17 cellular contexts compared by ENCODE assay signal in genomic region chr2:206614825-206615224, GRCh38. TPM values are rescaled to one million over a fixed set of nuclear protein-coding genes. Genes with fewer than 3 reads are reported as not detected.
A peak's percentile ranks its signal among the peaks of the same experiment; 100 is the strongest.
DNase-seq lines count a peak whose midpoint lies in the region; ATAC-seq and TF ChIP-seq lines count a peak whose summit lies in the region.
"Had no signal": no experiment of that assay in that cellular context is flagged by ENCODE, and none has a peak within 500 bp of the region (broad histone marks: within the 10 kb centered on the region; RNA-seq: fewer than 3 reads in every experiment).

No MANE protein-coding gene starts in this region.

- no peak overlapping the region for H3K27ac Mint-ChIP-seq in CD8-positive, alpha-beta T cell
- H3K27ac Mint-ChIP-seq: activated CD4-positive, alpha-beta T cell treated with anti-CD3 and anti-CD28 coated beads, Interleukin-2, amount 10 ng/mL, durations not matched to agents 7 days and 5 days had no signal

- CTCF ChIA-PET in A673 (lab: Charles Lee): no interaction called here
- CTCF ChIA-PET in CD8-positive, alpha-beta T cell (lab: Charles Lee): no interaction called here

- DNase-seq in A673 (ENCODE audit: low spot score) (peak; percentile 11), HS-5 (ENCODE audit: low read depth) (peak; percentile 22), SK-N-DZ (ENCODE audit: low spot score) (peak; percentile 10), fibroblast of mammary gland (ENCODE audit: low read depth) (peak; percentile 2), DMS 273 (lab: John Stamatoyannopoulos, UW; ENCODE audit: unreplicated experiment) (no peak), NCI-H82 treated with DMSO at 0.1 percent for 48 hours (lab: John Stamatoyannopoulos, UW; ENCODE audit: unreplicated experiment) (no peak), NCI-H2029 treated with DMSO at 0.1 percent for 48 hours (lab: John Stamatoyannopoulos, UW) (no peak)
- DNase-seq in CD8-positive, alpha-beta T cell: no peak
- DNase-seq: activated CD4-positive, alpha-beta T cell treated with anti-CD3 and anti-CD28 coated beads, Interleukin-2, amount 10 ng/mL, durations not matched to agents 7 days and 5 days; activated effector memory CD4-positive, alpha-beta T cell treated with Interleukin-2 at 50 U/mL for 16 hours; gastrocnemius medialis; GF-D8; left lung; NCI-H1048; NCI-H510A; stimulated activated CD4-positive, alpha-beta T cell treated with anti-CD3 and anti-CD28 coated beads, Interleukin-15, amount 100 ng/mL, for 24 hours had no signal

- POLR2A ChIA-PET in A673 (lab: Charles Lee; ENCODE audit: low non-redundant PET): no interaction called here
- POLR2A ChIA-PET in CD8-positive, alpha-beta T cell (lab: Charles Lee): no interaction called here

- ATAC-seq in CD8-positive, alpha-beta T cell: no peak
- ATAC-seq: gastrocnemius medialis, left lung had no signal

- no TSS peak for BruUV-seq in A673 (replicated peaks; lab: Mats Ljungman, UMichigan)

- no peaks in the 10 kb centered on the region for H3K9me3 Mint-ChIP-seq in CD8-positive, alpha-beta T cell
- H3K9me3 Mint-ChIP-seq: activated CD4-positive, alpha-beta T cell treated with anti-CD3 and anti-CD28 coated beads, Interleukin-2, amount 10 ng/mL, durations not matched to agents 7 days and 5 days had no signal

- H3K4me3 Mint-ChIP-seq in CD8-positive, alpha-beta T cell: no peak overlapping the region
- H3K4me3 Mint-ChIP-seq: activated CD4-positive, alpha-beta T cell treated with anti-CD3 and anti-CD28 coated beads, Interleukin-2, amount 10 ng/mL, durations not matched to agents 7 days and 5 days had no signal

- no peaks in the 10 kb centered on the region for H3K4me1 Mint-ChIP-seq in CD8-positive, alpha-beta T cell (ENCODE audit: low read depth)
- H3K4me1 Mint-ChIP-seq: activated CD4-positive, alpha-beta T cell treated with anti-CD3 and anti-CD28 coated beads, Interleukin-2, amount 10 ng/mL, durations not matched to agents 7 days and 5 days had no signal

- H3K4me1 ChIP-seq in A673 (ENCODE audit: insufficient read depth, low read length, poor library complexity, severe bottlenecking): no peaks in the 10 kb centered on the region
- no peaks in the 10 kb centered on the region for H3K4me1 ChIP-seq in CD8-positive, alpha-beta T cell (ENCODE audit: insufficient read depth, low read length)
- H3K4me1 ChIP-seq: gastrocnemius medialis, left lung had no signal

- H3K27ac ChIP-seq in A673 (ENCODE audit: low read depth, low read length, poor library complexity, severe bottlenecking): no peak overlapping the region
- H3K27ac ChIP-seq in CD8-positive, alpha-beta T cell (ENCODE audit: low read depth, low read length): no peak overlapping the region
- H3K27ac ChIP-seq: gastrocnemius medialis, left lung had no signal

- no peaks in the 10 kb centered on the region for H3K36me3 Mint-ChIP-seq in CD8-positive, alpha-beta T cell

- intact Hi-C loops in A673 (cut with micrococcal nuclease; ENCODE audit: unreplicated experiment): no loop called here
- intact Hi-C loops in CD8-positive, alpha-beta T cell (cut with DNase I, micrococcal nuclease): no loop called here

- H3K36me3 ChIP-seq in A673 (ENCODE audit: insufficient read depth, low read length, poor library complexity, severe bottlenecking): no peaks in the 10 kb centered on the region
- no peaks in the 10 kb centered on the region for H3K36me3 ChIP-seq in CD8-positive, alpha-beta T cell (ENCODE audit: insufficient read depth, low read length)
- H3K36me3 ChIP-seq: gastrocnemius medialis, left lung had no signal

- H3K4me3 ChIP-seq in A673 (ENCODE audit: low read depth, low read length, poor library complexity, severe bottlenecking): no peak overlapping the region
- no peak overlapping the region for H3K4me3 ChIP-seq in fibroblast of mammary gland (ENCODE audit: control insufficient read depth, low read depth, low read length)
- H3K4me3 ChIP-seq in CD8-positive, alpha-beta T cell (ENCODE audit: low read depth, low read length): no peak overlapping the region
- H3K4me3 ChIP-seq: gastrocnemius medialis, left lung had no signal

- H3K27me3 ChIP-seq in A673 (replicated peaks; ENCODE audit: insufficient read depth, low read depth, low read length, poor library complexity): no peaks in the 10 kb centered on the region
- no peaks in the 10 kb centered on the region for H3K27me3 ChIP-seq in CD8-positive, alpha-beta T cell (ENCODE audit: insufficient read depth, low read length)
- H3K27me3 ChIP-seq: gastrocnemius medialis, left lung had no signal

- TF ChIP-seq CTCF in A673 (conservative IDR thresholded peaks at IDR 0.05; ENCODE audit: low read depth, low read length) (no peak), fibroblast of mammary gland (conservative IDR thresholded peaks at IDR 0.05; ENCODE audit: control insufficient read depth, insufficient read depth, low read depth, low read length) (no peak)
- TF ChIP-seq CTCF in CD8-positive, alpha-beta T cell (IDR thresholded peaks at IDR 0.05): no peak

- H3K9me3 ChIP-seq in A673 (ENCODE audit: low read depth, low read length, poor library complexity, severe bottlenecking): no peaks in the 10 kb centered on the region
- H3K9me3 ChIP-seq in CD8-positive, alpha-beta T cell (ENCODE audit: low read length): no peaks in the 10 kb centered on the region
- H3K9me3 ChIP-seq: gastrocnemius medialis, left lung had no signal

- H3K27me3 Mint-ChIP-seq in CD8-positive, alpha-beta T cell (ENCODE audit: low read depth): no peaks in the 10 kb centered on the region

RNA-seq across cellular contexts. Expression of gene FAM237A, which starts 27.5 kb away (rescaled TPM):
- total RNA-seq in A673 (2021): not detected in 2 replicates
- not detected in 2 replicates for polyA plus RNA-seq in SK-N-DZ (2014; cell fraction: cytosol; rRNA removed)
- polyA plus RNA-seq in SK-N-DZ (2014; cell fraction: nucleus; rRNA removed): not detected in 2 replicates
- total RNA-seq in CD8-positive, alpha-beta T cell: not detected
- total RNA-seq: activated CD4-positive, alpha-beta T cell treated with anti-CD3 and anti-CD28 coated beads, Interleukin-2, amount 10 ng/mL, durations not matched to agents 7 days and 5 days; gastrocnemius medialis; left lung; omental fat pad had no signal

Comparison
In these comparisons a context has a peak if more than half of its experiments do, and no peak if none do; other contexts are left out.
1. DNase-seq: peak in A673 (single experiment), HS-5 (single experiment), SK-N-DZ (single experiment) and fibroblast of mammary gland (single experiment); none in CD8-positive, alpha-beta T cell (0 of 7), DMS 273 (single experiment), NCI-H82 treated with DMSO at 0.1 percent for 48 hours (single experiment) and NCI-H2029 treated with DMSO at 0.1 percent for 48 hours (single experiment).